1 cellular context compared by ENCODE assay signal in genomic region chr12:10673660-10674384, GRCh38.
TF ChIP-seq lines count a peak whose summit lies in the region.

Gene STYK1 (minus strand): TSS chr12:10674052. CDS start chr12:10634618, 39,434 bp downstream.

TF ChIP-seq in H1, 55 proteins besides CTCF, POLR2A, EP300 and RAD21 (continued from another document):
- TF ChIP-seq ZNF274 (IDR thresholded peaks at IDR 0.05; ENCODE audit: borderline replicate concordance, extremely low read depth, low read length) (no peak), NANOG (IDR thresholded peaks at IDR 0.05; ENCODE audit: insufficient read depth, low read depth, low read length, poor library complexity, severe bottlenecking) (no peak), POLR2AphosphoS5 (IDR thresholded peaks at IDR 0.05; ENCODE audit: low read depth, low read length) (no peak), CHD7 (IDR thresholded peaks at IDR 0.05; ENCODE audit: insufficient replicate concordance, low read length) (no peak), KDM4A (IDR thresholded peaks at IDR 0.05; ENCODE audit: low read depth, low read length, severe bottlenecking) (peak; percentile 87), CREB1 (IDR thresholded peaks at IDR 0.05) (peak; percentile 55; the same call in 1 of the 2 replicates), SAP30 (IDR thresholded peaks at IDR 0.05; ENCODE audit: insufficient read depth, insufficient replicate concordance, low read length) (peak; percentile 77), CHD2 (IDR thresholded peaks at IDR 0.05; ENCODE audit: low read length) (peak; percentile 54), PHF8 (conservative IDR thresholded peaks at IDR 0.05; ENCODE audit: low read depth, low read length) (no peak), CEBPB (IDR thresholded peaks at IDR 0.05; ENCODE audit: low read depth, low read length) (no peak), CBX8 (IDR thresholded peaks at IDR 0.05; ENCODE audit: borderline replicate concordance, low read depth, low read length) (no peak), TBP (IDR thresholded peaks at IDR 0.05; ENCODE audit: low read depth, low read length) (0 out of 2 replicates have a peak, but pooled peaks have one; percentile 27), EZH2 (IDR thresholded peaks at IDR 0.05; ENCODE audit: low read depth, low read length, severe bottlenecking) (no peak), YY1 (IDR thresholded peaks at IDR 0.05; ENCODE audit: low read depth, low read length) (peak; percentile 67; the same call in 1 of the 2 replicates), RNF2 (IDR thresholded peaks at IDR 0.05; ENCODE audit: borderline replicate concordance, low read depth, low read length, missing control alignments, poor library complexity, severe bottlenecking) (no peak), KDM1A (IDR thresholded peaks at IDR 0.05; ENCODE audit: borderline replicate concordance, low read length) (no peak)
